ENCODE assay signal across 26 cellular contexts in the genomic region with DNA sequence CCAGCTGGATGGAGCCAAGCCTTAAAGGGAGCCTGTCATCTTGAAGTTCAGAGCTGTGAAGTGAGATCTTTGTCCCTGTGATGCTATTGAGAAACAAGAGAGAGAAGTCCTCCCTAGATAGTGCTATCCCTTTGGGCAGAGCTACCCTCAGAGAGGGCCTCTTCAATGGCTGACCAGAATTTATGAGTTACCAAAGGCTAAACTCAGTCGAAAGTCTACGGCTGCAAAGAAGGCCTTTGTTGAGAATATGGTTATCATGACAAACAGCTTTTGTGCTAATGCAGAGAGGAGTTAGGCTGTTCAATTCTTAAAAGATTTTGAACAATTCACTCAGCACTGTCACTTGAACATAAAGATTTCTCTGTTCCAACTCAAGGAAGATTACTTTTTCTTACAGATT.
"Had no signal": no experiment of that assay in that cellular context is flagged by ENCODE, and none has a peak within 500 bp of the region (broad histone marks: within the 10 kb centered on the region; RNA-seq: fewer than 3 reads in every experiment).

No MANE protein-coding gene starts in this region.

- H3K4me3 Mint-ChIP-seq: activated CD4-positive, alpha-beta memory T cell treated with anti-CD3 and anti-CD28 coated beads, Interleukin-2, amount 10 ng/mL, durations not matched to agents 7 days and 5 days; activated CD4-positive, alpha-beta T cell treated with anti-CD3 and anti-CD28 coated beads for 36 hours; activated CD4-positive, alpha-beta T cell treated with anti-CD3 and anti-CD28 coated beads, Interleukin-2, amount 10 ng/mL, durations not matched to agents 24 days and 14 days; activated naive CD4-positive, alpha-beta T cell treated with anti-CD3 and anti-CD28 coated beads, Interleukin-2, amount 10 ng/mL, durations not matched to agents 7 days and 5 days; activated naive CD8-positive, alpha-beta T cell treated with anti-CD3 and anti-CD28 coated beads, Interleukin-2, amount 10 ng/mL, durations not matched to agents 7 days and 5 days; activated T-cell treated with anti-CD3 and anti-CD28 coated beads, Interleukin-2, amount 50 U/mL, for 24 hours; activated T-cell treated with anti-CD3 and anti-CD28 coated beads, Interleukin-2, amount 50 U/mL, for 72 hours; central memory CD8-positive, alpha-beta T cell; dendritic cell treated with granulocyte-macrophage colony-stimulating factor and Interleukin-4, amounts not matched to agents 40 ng/mL and 50 ng/mL, for 4 days; endodermal cell had no signal

- H3K36me3 Mint-ChIP-seq: activated naive CD4-positive, alpha-beta T cell treated with anti-CD3 and anti-CD28 coated beads, Interleukin-2, amount 10 ng/mL, durations not matched to agents 7 days and 5 days; activated naive CD4-positive, alpha-beta T cell treated with anti-CD3 and anti-CD28 coated beads, Interleukin-2, amount 50 U/mL, for 72 hours; activated naive CD8-positive, alpha-beta T cell treated with anti-CD3 and anti-CD28 coated beads, Interleukin-2, amount 10 ng/mL, durations not matched to agents 7 days and 5 days had no signal

- H3K4me1 Mint-ChIP-seq: activated CD4-positive, alpha-beta memory T cell treated with anti-CD3 and anti-CD28 coated beads, Interleukin-2, amount 10 ng/mL, durations not matched to agents 7 days and 5 days; activated CD4-positive, alpha-beta T cell treated with anti-CD3 and anti-CD28 coated beads for 36 hours; activated CD4-positive, alpha-beta T cell treated with anti-CD3 and anti-CD28 coated beads, Interleukin-2, amount 10 ng/mL, durations not matched to agents 24 days and 14 days; activated naive CD4-positive, alpha-beta T cell treated with anti-CD3 and anti-CD28 coated beads, Interleukin-2, amount 10 ng/mL, durations not matched to agents 7 days and 5 days; activated naive CD8-positive, alpha-beta T cell treated with anti-CD3 and anti-CD28 coated beads, Interleukin-2, amount 10 ng/mL, durations not matched to agents 7 days and 5 days; central memory CD8-positive, alpha-beta T cell had no signal

- ATAC-seq: activated CD4-positive, alpha-beta T cell treated with anti-CD3 and anti-CD28 coated beads for 36 hours; activated naive CD4-positive, alpha-beta T cell treated with anti-CD3 and anti-CD28 coated beads, Interleukin-2, amount 50 U/mL, for 72 hours; activated T-cell treated with anti-CD3 and anti-CD28 coated beads, Interleukin-2, amount 50 U/mL, for 72 hours; foreskin keratinocyte; gastroesophageal sphincter had no signal

- H3K27ac Mint-ChIP-seq: activated CD4-positive, alpha-beta memory T cell treated with anti-CD3 and anti-CD28 coated beads, Interleukin-2, amount 10 ng/mL, durations not matched to agents 7 days and 5 days; activated CD4-positive, alpha-beta T cell treated with anti-CD3 and anti-CD28 coated beads for 36 hours; activated CD4-positive, alpha-beta T cell treated with anti-CD3 and anti-CD28 coated beads, Interleukin-2, amount 10 ng/mL, durations not matched to agents 24 days and 14 days; activated naive CD4-positive, alpha-beta T cell treated with anti-CD3 and anti-CD28 coated beads, Interleukin-2, amount 10 ng/mL, durations not matched to agents 7 days and 5 days; activated naive CD4-positive, alpha-beta T cell treated with anti-CD3 and anti-CD28 coated beads, Interleukin-2, amount 50 U/mL, for 72 hours; activated naive CD8-positive, alpha-beta T cell treated with anti-CD3 and anti-CD28 coated beads, Interleukin-2, amount 10 ng/mL, durations not matched to agents 7 days and 5 days; activated T-cell treated with anti-CD3 and anti-CD28 coated beads, Interleukin-2, amount 50 U/mL, for 24 hours; activated T-cell treated with anti-CD3 and anti-CD28 coated beads, Interleukin-2, amount 50 U/mL, for 72 hours; dendritic cell treated with granulocyte-macrophage colony-stimulating factor and Interleukin-4, amounts not matched to agents 40 ng/mL and 50 ng/mL, for 4 days; endodermal cell had no signal

- H3K27me3 Mint-ChIP-seq: activated CD4-positive, alpha-beta T cell treated with anti-CD3 and anti-CD28 coated beads for 36 hours; dendritic cell treated with granulocyte-macrophage colony-stimulating factor and Interleukin-4, amounts not matched to agents 40 ng/mL and 50 ng/mL, for 4 days had no signal

- H3K9me3 Mint-ChIP-seq: activated CD4-positive, alpha-beta memory T cell treated with anti-CD3 and anti-CD28 coated beads, Interleukin-2, amount 10 ng/mL, durations not matched to agents 7 days and 5 days; activated CD4-positive, alpha-beta T cell treated with anti-CD3 and anti-CD28 coated beads, Interleukin-2, amount 10 ng/mL, durations not matched to agents 24 days and 14 days; activated naive CD4-positive, alpha-beta T cell treated with anti-CD3 and anti-CD28 coated beads, Interleukin-2, amount 10 ng/mL, durations not matched to agents 7 days and 5 days; activated naive CD4-positive, alpha-beta T cell treated with anti-CD3 and anti-CD28 coated beads, Interleukin-2, amount 50 U/mL, for 72 hours; activated naive CD8-positive, alpha-beta T cell treated with anti-CD3 and anti-CD28 coated beads, Interleukin-2, amount 10 ng/mL, durations not matched to agents 7 days and 5 days; activated T-cell treated with anti-CD3 and anti-CD28 coated beads, Interleukin-2, amount 50 U/mL, for 24 hours; activated T-cell treated with anti-CD3 and anti-CD28 coated beads, Interleukin-2, amount 50 U/mL, for 72 hours; central memory CD8-positive, alpha-beta T cell; dendritic cell treated with granulocyte-macrophage colony-stimulating factor and Interleukin-4, amounts not matched to agents 40 ng/mL and 50 ng/mL, for 4 days; endodermal cell had no signal

- DNase-seq: activated CD4-positive, alpha-beta memory T cell treated with anti-CD3 and anti-CD28 coated beads, Interleukin-2, amount 10 ng/mL, durations not matched to agents 7 days and 5 days; activated CD4-positive, alpha-beta T cell treated with anti-CD3 and anti-CD28 coated beads for 36 hours; activated CD4-positive, alpha-beta T cell treated with anti-CD3 and anti-CD28 coated beads, Interleukin-2, amount 10 ng/mL, durations not matched to agents 24 days and 14 days; activated CD4-positive, CD25-positive, alpha-beta regulatory T cell; activated CD4-positive, CD25-positive, alpha-beta regulatory T cell treated with anti-CD3 and anti-CD28 coated beads, Interleukin-2, amount 50 U/mL, for 72 hours; activated CD8-positive, alpha-beta memory T cell treated with anti-CD3 and anti-CD28 coated beads, Interleukin-2, amount 50 U/mL, for 48 hours; activated gamma-delta T cell; activated naive CD4-positive, alpha-beta T cell; activated naive CD4-positive, alpha-beta T cell treated with anti-CD3 and anti-CD28 coated beads, Interleukin-2, amount 10 ng/mL, durations not matched to agents 7 days and 5 days; activated naive CD8-positive, alpha-beta T cell treated with anti-CD3 and anti-CD28 coated beads, Interleukin-2, amount 10 ng/mL, durations not matched to agents 7 days and 5 days; activated T-cell treated with anti-CD3 and anti-CD28 coated beads for 4 hours; activated T-cell treated with anti-CD3 and anti-CD28 coated beads, Interleukin-2, amount 50 U/mL, for 24 hours; activated T-cell treated with anti-CD3 and anti-CD28 coated beads, Interleukin-2, amount 50 U/mL, for 72 hours; amniotic stem cell; anterior cingulate cortex; brain microvascular endothelial cell; dorsolateral prefrontal cortex; effector memory CD4-positive, alpha-beta T cell; endodermal cell; erythroblast; foreskin keratinocyte; T-helper 2 cell had no signal
